In genomic region chr11:4809246-4809645, GRCh38 we compare ENCODE assay signal across 27 cellular contexts. TPM values are rescaled to one million over a fixed set of nuclear protein-coding genes. Genes with fewer than 3 reads are reported as not detected.
"Had no signal": no experiment of that assay in that cellular context is flagged by ENCODE, and none has a peak within 500 bp of the region (broad histone marks: within the 10 kb centered on the region; RNA-seq: fewer than 3 reads in every experiment).

No MANE protein-coding gene starts in this region.

- DNase-seq: Karpas-422; KG1; MG63; NCI-H1092; NCI-H1105 treated with DMSO at 0.1 percent for 48 hours; NCI-H1417 treated with DMSO at 0.1 percent for 48 hours; NCI-H146; NCI-H1694 treated with DMSO at 0.1 percent for 48 hours; NCI-H1930; NCI-H2107; NCI-H226; NCI-H524; NCI-H526 treated with DMSO at 0.1 percent for 48 hours; NCI-H748 treated with DMSO at 0.1 percent for 48 hours; NK-92 treated with Interleukin-12 subunit alpha and Interleukin-12 subunit beta, amount 100 ng/mL, for 24 hours; OCI-M1; PC-9; Peyer's patch; SIG-M5 had no signal

RNA-seq across cellular contexts. Expression of gene OR52R1, which starts 5.1 kb away (rescaled TPM):
- total RNA-seq: HepG2; HT1080; IMR-90; NCI-H460; PC-9; Peyer's patch; Right ventricle myocardium inferior; RPMI7951; SJSA1; T-helper 1 cell treated with Interleukin-12 subunit alpha and Interleukin-12 subunit beta and Interleukin-4 antibody, amounts not matched to agents 30 ng/mL and 1 ng/mL, for 36 hours had no signal

RNA-seq across cellular contexts. Expression of gene OR51F2, which starts 11.9 kb away (rescaled TPM):
- total RNA-seq: HepG2; HT1080; NCI-H460; PC-9; Peyer's patch; Right ventricle myocardium inferior; RPMI7951; SJSA1; T-helper 1 cell treated with Interleukin-12 subunit alpha and Interleukin-12 subunit beta and Interleukin-4 antibody, amounts not matched to agents 30 ng/mL and 1 ng/mL, for 36 hours had no signal

RNA-seq across cellular contexts. Expression of gene OR51F1, which starts 39.5 kb away (rescaled TPM):
- total RNA-seq: HepG2; HT1080; IMR-90; NCI-H460; PC-9; Peyer's patch; Right ventricle myocardium inferior; RPMI7951; SJSA1; T-helper 1 cell treated with Interleukin-12 subunit alpha and Interleukin-12 subunit beta and Interleukin-4 antibody, amounts not matched to agents 30 ng/mL and 1 ng/mL, for 36 hours had no signal

RNA-seq across cellular contexts. Expression of gene OR51S1, which starts 39.8 kb away (rescaled TPM):
- total RNA-seq: HepG2; HT1080; IMR-90; NCI-H460; PC-9; Peyer's patch; Right ventricle myocardium inferior; RPMI7951; SJSA1; T-helper 1 cell treated with Interleukin-12 subunit alpha and Interleukin-12 subunit beta and Interleukin-4 antibody, amounts not matched to agents 30 ng/mL and 1 ng/mL, for 36 hours had no signal
